8 cellular contexts compared by ENCODE assay signal in the genomic region with DNA sequence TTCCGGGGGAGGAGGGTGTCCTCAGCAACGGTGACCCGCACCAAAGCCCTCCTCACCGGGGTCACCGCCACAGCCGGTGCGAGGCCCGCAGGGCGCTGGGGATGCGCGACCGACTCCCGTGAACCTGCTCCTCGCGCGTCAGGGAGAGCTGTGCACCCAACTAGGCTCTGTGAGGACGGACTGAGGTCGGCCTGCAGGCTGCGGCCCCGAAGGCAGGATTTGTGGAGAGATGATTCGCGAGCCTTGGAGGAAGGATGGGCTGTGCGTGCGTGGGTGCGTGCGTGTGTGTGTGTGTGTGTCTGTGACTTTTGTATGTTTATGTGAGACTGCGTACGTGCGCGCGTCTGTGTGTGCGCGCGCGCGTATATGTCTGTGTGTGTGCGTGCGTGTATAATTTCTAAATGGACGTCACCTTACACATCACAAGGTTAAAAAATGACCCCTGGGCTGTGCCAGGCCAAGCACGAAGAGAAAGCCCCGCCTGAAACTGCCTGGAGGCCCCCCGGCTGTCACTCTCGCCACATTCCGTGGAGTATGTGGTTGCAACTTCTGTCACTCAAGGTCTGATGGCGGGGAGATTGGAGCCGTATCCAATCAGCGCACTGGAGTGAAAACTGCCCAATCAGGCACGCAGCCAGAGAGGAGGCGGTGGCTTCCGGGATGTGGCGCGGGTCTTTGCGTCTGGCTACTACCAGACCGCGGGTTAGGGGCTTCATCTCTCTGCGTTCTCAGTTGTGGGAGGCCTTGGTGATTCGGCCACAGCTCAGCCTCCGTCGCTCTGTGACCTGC. TPM values are rescaled to one million over a fixed set of nuclear protein-coding genes. Genes with fewer than 3 reads are reported as not detected.
DNase-seq lines count a peak whose midpoint lies in the region; ATAC-seq, FAIRE-seq and TF ChIP-seq lines count a peak whose summit lies in the region.

Gene ZNF141, plus strand, starts transcription at position 672 of the 789 bp plus-strand sequence. CDS start 170 bp downstream, outside the sequence.

- peaks cover 67% of the 10 kb centered on the region for H3K36me3 Mint-ChIP-seq in activated naive CD4-positive, alpha-beta T cell treated with anti-CD3 and anti-CD28 coated beads, Interleukin-2, amount 10 ng/mL, durations not matched to agents 7 days and 5 days

- H3F3A ChIP-seq in Loucy (ENCODE audit: low read depth), result no peaks in the 10 kb centered on the region

- H3K4me1 ChIP-seq in Loucy (ENCODE audit: insufficient read depth, low read length, poor library complexity, severe bottlenecking) (no peaks in the 10 kb centered on the region), neutrophil (ENCODE audit: control insufficient read depth in 1 of 2, insufficient read depth in 1 of 2, low read depth in 1 of 2, low read length in 1 of 2) (peaks cover 18 to 24% of the 10 kb centered on the region in 2 experiments)

- peak; percentile 91 for FAIRE-seq in frontal cortex (lab: Jason Lieb, UNC)

- peak within 1 kb of the TSS; percentile 96 for H2AFZ ChIP-seq in Loucy (ENCODE audit: low read length)

- H3K9ac ChIP-seq in Loucy (ENCODE audit: low read depth, low read length, poor library complexity, severe bottlenecking), result peak within 1 kb of the TSS; percentile 83

- TF ChIP-seq CTCF in Loucy (conservative IDR thresholded peaks at IDR 0.05; ENCODE audit: low read length) (no peak), neutrophil (IDR thresholded peaks at IDR 0.05) (no peak), subcutaneous adipose tissue (IDR thresholded peaks at IDR 0.05; ENCODE audit: low read depth) (no peak)

- H3K27me3 ChIP-seq in Loucy (ENCODE audit: insufficient read depth, low read length, poor library complexity, severe bottlenecking) (no peaks in the 10 kb centered on the region), neutrophil (peaks cover 20% of the 10 kb centered on the region)

- peak within 1 kb of the TSS; percentile 99 for H3K4me3 Mint-ChIP-seq in activated naive CD4-positive, alpha-beta T cell treated with anti-CD3 and anti-CD28 coated beads, Interleukin-2, amount 10 ng/mL, durations not matched to agents 7 days and 5 days

- peaks cover 35% of the 10 kb centered on the region for H3K4me1 Mint-ChIP-seq in activated naive CD4-positive, alpha-beta T cell treated with anti-CD3 and anti-CD28 coated beads, Interleukin-2, amount 10 ng/mL, durations not matched to agents 7 days and 5 days

- H3K27ac ChIP-seq in neutrophil, result peak within 1 kb of the TSS; percentile 83

- CTCF ChIA-PET in activated naive CD4-positive, alpha-beta T cell treated with anti-CD3 and anti-CD28 coated beads, Interleukin-2, amount 10 ng/mL, durations not matched to agents 7 days and 5 days (lab: Charles Lee), result no interaction called here

- H3K27ac Mint-ChIP-seq in activated naive CD4-positive, alpha-beta T cell treated with anti-CD3 and anti-CD28 coated beads, Interleukin-2, amount 10 ng/mL, durations not matched to agents 7 days and 5 days, result peak within 1 kb of the TSS; percentile 99

- H3K4me2 ChIP-seq in Loucy (ENCODE audit: low read depth, low read length, poor library complexity, severe bottlenecking), result peak within 1 kb of the TSS; percentile 67

- H3K36me3 ChIP-seq in Loucy (ENCODE audit: insufficient read depth, low read length) (no peaks in the 10 kb centered on the region), neutrophil (no peaks in the 10 kb centered on the region)

- H3K9me2 ChIP-seq in Loucy (replicated peaks; ENCODE audit: low read depth, low read length), result no peaks in the 10 kb centered on the region

- no peaks in the 10 kb centered on the region for H4K20me1 ChIP-seq in Loucy (ENCODE audit: insufficient read depth, low read length, poor library complexity, severe bottlenecking)

- DNase-seq in DMS79 treated with DMSO at 0.1 percent for 48 hours (lab: John Stamatoyannopoulos, UW) (peak; percentile 79), SK-N-DZ (ENCODE audit: low spot score) (peak; percentile 99), frontal cortex (ENCODE audit: low spot score in 2 of 2) (peak; percentile 98)
- DNase-seq in activated naive CD4-positive, alpha-beta T cell treated with anti-CD3 and anti-CD28 coated beads, Interleukin-2, amount 10 ng/mL, durations not matched to agents 7 days and 5 days, result peak; percentile 96

- H3K79me2 ChIP-seq in Loucy (ENCODE audit: insufficient read depth, low read length), result peaks cover 28% of the 10 kb centered on the region; the same call in 1 of the 2 replicates

- H3K9me3 Mint-ChIP-seq in activated naive CD4-positive, alpha-beta T cell treated with anti-CD3 and anti-CD28 coated beads, Interleukin-2, amount 10 ng/mL, durations not matched to agents 7 days and 5 days, result peaks cover 54% of the 10 kb centered on the region

- H3K4me3 ChIP-seq in Loucy (ENCODE audit: low read length, poor library complexity, severe bottlenecking), result peak within 1 kb of the TSS; percentile 83
- peak within 1 kb of the TSS; percentile 88 to 90 for H3K4me3 ChIP-seq in neutrophil (ENCODE audit: low read depth in 1 of 2, low read length in 1 of 2)

- peak; percentile 97 for ATAC-seq in GM21717 (IDR thresholded peaks at IDR 0.05; ENCODE audit: unreplicated experiment)

- H3K9me3 ChIP-seq in Loucy (ENCODE audit: insufficient read depth, low read depth, low read length), result peaks cover 2% of the 10 kb centered on the region; the same call in 1 of the 2 replicates
- H3K9me3 ChIP-seq in neutrophil, result no peaks in the 10 kb centered on the region

- H3K27me3 Mint-ChIP-seq in activated naive CD4-positive, alpha-beta T cell treated with anti-CD3 and anti-CD28 coated beads, Interleukin-2, amount 10 ng/mL, durations not matched to agents 7 days and 5 days, result peaks cover 4% of the 10 kb centered on the region

RNA-seq across cellular contexts. Expression of gene ZNF141, which starts in this region (rescaled TPM):
- 36.1 and 38.0 TPM in 2 replicates for polyA plus RNA-seq in SK-N-DZ (2014; cell fraction: cytosol; rRNA removed)
- polyA plus RNA-seq in SK-N-DZ (2014; cell fraction: nucleus; rRNA removed), result 66.3 and 108 TPM in 2 replicates
- total RNA-seq in frontal cortex (77.5 TPM), subcutaneous adipose tissue (10 to 100 TPM; 18.5 to 32.4 (median 24.6) TPM)

Comparison
In these comparisons a context has a peak if more than half of its experiments do, and no peak if none do; other contexts are left out.
1. Peak in every context shown above with its lines: DNase-seq, ATAC-seq, H3K4me3 ChIP-seq and H3K27ac ChIP-seq.